Comparison of ENCODE assay signal across 20 cellular contexts in the genomic region with DNA sequence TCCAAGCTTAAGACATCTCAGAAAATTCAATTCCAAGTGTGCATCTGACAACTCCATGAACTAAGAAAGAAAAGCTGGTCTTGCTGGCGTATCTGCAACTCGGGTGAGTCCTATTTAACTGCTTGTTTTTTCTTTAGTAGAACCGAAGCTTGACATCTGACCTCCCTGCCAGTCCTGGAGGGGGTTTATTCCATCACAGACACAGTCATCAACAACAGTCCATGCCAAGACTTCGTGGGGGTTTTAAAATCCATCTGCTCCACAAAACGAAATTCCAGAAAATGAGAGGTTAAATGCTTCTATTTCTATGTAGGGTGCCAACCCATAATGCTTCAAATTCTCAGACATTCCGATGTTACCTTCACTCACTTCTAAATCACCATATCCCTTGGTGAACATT.
"Had no signal": no experiment of that assay in that cellular context is flagged by ENCODE, and none has a peak within 500 bp of the region (broad histone marks: within the 10 kb centered on the region; RNA-seq: fewer than 3 reads in every experiment).

No MANE protein-coding gene starts in this region.

- H3K27ac Mint-ChIP-seq: activated T-helper 2 cell treated with anti-CD3 and anti-CD28 coated beads, Interferon-gamma antibody, Interleukin-2, Interleukin-4, amounts not matched to agents 10 μg/mL and 5 μg/mL and 100 μg/mL, durations not matched to agents 14 hours and 24 hours and 36 hours; nephron; T-helper 2 cell treated with Interferon-gamma antibody and Interleukin-4, amounts not matched to agents 5 μg/mL and 100 μg/mL, for 36 hours had no signal

- H3K4me3 Mint-ChIP-seq: activated T-cell treated with anti-CD3 and anti-CD28 coated beads, Interleukin-2, amount 50 U/mL, for 4 hours; nephron; T-helper 2 cell treated with Interferon-gamma antibody and Interleukin-4, amounts not matched to agents 5 μg/mL and 100 μg/mL, for 36 hours had no signal

- H3K4me3 ChIP-seq: hepatocyte, left ventricle myocardium inferior, pancreas, psoas muscle, right atrium auricular region, spleen, stomach, transverse colon had no signal

- DNase-seq: activated CD4-positive, alpha-beta T cell treated with anti-CD3 and anti-CD28 coated beads, Interleukin-2, amount 50 U/mL, for 48 hours; activated CD8-positive, alpha-beta memory T cell treated with anti-CD3 and anti-CD28 coated beads, Interleukin-2, amount 50 U/mL, for 48 hours; activated naive CD4-positive, alpha-beta T cell; activated T-cell treated with anti-CD3 and anti-CD28 coated beads, Interleukin-2, amount 50 U/mL, for 4 hours; dermis blood vessel endothelial cell; effector CD8-positive, alpha-beta T cell; glutamatergic neuron; left ventricle myocardium inferior; pancreas; psoas muscle; spleen; stimulated activated CD4-positive, alpha-beta T cell treated with anti-CD3 and anti-CD28 coated beads, Interleukin-4, amount 100 ng/mL, for 24 hours; stomach; transverse colon had no signal

- ATAC-seq: activated T-cell treated with anti-CD3 and anti-CD28 coated beads, Interleukin-2, amount 50 U/mL, for 4 hours; esophagus mucosa; pancreas; psoas muscle had no signal

- H3K9me3 Mint-ChIP-seq: activated T-cell treated with anti-CD3 and anti-CD28 coated beads, Interleukin-2, amount 50 U/mL, for 4 hours; activated T-helper 2 cell treated with anti-CD3 and anti-CD28 coated beads, Interferon-gamma antibody, Interleukin-2, Interleukin-4, amounts not matched to agents 10 μg/mL and 5 μg/mL and 100 μg/mL, durations not matched to agents 14 hours and 24 hours and 36 hours; nephron; T-helper 2 cell treated with Interferon-gamma antibody and Interleukin-4, amounts not matched to agents 5 μg/mL and 100 μg/mL, for 36 hours had no signal
